Comparison of ENCODE assay signal across 1 cellular context in the genomic region with DNA sequence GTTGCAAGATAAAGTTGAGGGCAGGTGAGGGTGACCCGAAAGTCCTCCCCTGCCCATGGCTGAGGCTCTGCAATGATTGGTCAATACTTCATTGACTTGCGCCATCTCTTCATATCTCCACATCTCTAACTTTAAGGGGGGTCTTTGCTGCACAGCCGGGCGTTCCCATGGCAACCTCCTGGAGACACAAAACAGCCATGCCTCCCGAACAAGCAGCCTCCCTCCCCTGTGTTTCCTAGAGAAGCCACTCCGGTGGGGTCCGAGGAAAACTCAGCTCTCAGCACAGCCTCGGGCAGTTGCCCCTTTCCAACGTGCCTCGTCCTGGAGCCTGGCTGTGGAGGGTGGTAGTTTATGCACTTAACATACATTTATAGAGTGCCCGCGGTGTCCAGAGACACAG.
TF ChIP-seq lines count a peak whose summit lies in the region.

No MANE protein-coding gene starts in this region.

TF ChIP-seq in HepG2, 621 proteins besides CTCF, POLR2A, EP300 and RAD21 (continued from another document):
- TF ChIP-seq, protein P1, sequence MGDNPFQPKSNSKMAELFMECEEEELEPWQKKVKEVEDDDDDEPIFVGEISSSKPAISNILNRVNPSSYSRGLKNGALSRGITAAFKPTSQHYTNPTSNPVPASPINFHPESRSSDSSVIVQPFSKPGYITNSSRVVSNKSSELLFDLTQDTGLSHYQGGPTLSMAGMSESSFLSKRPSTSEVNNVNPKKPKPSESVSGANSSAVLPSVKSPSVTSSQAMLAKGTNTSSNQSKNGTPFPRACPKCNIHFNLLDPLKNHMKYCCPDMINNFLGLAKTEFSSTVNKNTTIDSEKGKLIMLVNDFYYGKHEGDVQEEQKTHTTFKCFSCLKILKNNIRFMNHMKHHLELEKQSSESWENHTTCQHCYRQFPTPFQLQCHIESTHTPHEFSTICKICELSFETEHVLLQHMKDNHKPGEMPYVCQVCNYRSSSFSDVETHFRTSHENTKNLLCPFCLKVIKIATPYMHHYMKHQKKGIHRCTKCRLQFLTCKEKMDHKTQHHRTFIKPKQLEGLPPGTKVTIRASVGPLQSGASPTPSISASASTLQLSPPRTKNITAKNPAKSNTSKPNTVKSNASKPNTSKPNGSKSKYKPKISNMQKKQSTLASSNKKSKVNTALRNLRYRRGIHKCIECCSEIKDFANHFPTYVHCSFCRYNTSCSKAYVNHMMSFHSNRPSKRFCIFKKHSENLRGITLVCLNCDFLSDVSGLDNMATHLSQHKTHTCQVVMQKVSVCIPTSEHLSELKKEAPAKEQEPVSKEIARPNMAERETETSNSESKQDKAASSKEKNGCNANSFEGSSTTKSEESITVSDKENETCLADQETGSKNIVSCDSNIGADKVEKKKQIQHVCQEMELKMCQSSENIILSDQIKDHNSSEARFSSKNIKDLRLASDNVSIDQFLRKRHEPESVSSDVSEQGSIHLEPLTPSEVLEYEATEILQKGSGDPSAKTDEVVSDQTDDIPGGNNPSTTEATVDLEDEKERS (CRISPR knock-in tag; IDR thresholded peaks at IDR 0.05): no peak
